16 cellular contexts compared by ENCODE assay signal in the genomic region with DNA sequence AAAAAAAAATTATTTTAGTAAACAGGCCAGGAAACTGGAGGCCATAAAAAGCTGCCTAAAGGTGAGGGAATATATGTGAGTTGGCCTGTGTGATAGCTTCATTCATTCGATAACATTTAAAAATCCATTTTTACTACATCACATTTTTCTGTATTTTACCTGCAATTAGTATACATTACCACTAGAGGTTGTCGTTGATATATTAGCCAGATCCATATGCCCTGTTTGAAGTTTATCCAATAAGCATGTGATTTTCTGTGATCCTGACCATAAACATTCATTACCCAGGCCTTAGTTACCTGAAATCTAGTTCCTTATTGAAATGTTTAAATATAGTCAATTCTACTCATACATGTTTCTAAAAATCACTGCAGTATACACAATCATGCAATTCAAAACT.
DNase-seq lines count a peak whose midpoint lies in the region; ATAC-seq and TF ChIP-seq lines count a peak whose summit lies in the region.
"Had no signal": no experiment of that assay in that cellular context is flagged by ENCODE, and none has a peak within 500 bp of the region (broad histone marks: within the 10 kb centered on the region; RNA-seq: fewer than 3 reads in every experiment).

No MANE protein-coding gene starts in this region.

- ATAC-seq in HG03354 (IDR thresholded peaks at IDR 0.05; ENCODE audit: poor library complexity, severe bottlenecking, unreplicated experiment) (no peak), GM19324 (IDR thresholded peaks at IDR 0.05; ENCODE audit: low FRiP score, unreplicated experiment) (no peak), Right ventricle myocardium inferior (no peak)
- ATAC-seq: body of pancreas, T-cell had no signal

- peaks cover 25% of the 10 kb centered on the region for H3K9me3 Mint-ChIP-seq in HFFc6
- H3K9me3 Mint-ChIP-seq: activated naive CD4-positive, alpha-beta T cell treated with anti-CD3 and anti-CD28 coated beads for 36 hours had no signal

- CTCF ChIA-PET in AG04450 (lab: Charles Lee), result interaction anchor here (0.6 to 2.2 kb wide), 7 partner anchors 8 to 1136 kb away, joined by 3 to 10 read pairs (median 4); a partner anchor contains a TSS

- H3K27me3 ChIP-seq in AG04450 (ENCODE audit: control insufficient read depth, insufficient read depth, low read length) (no peaks in the 10 kb centered on the region), SU-DHL-6 (ENCODE audit: low read length) (no peaks in the 10 kb centered on the region), kidney epithelial cell (ENCODE audit: control insufficient read depth, insufficient read depth, low read length) (no peaks in the 10 kb centered on the region)
- H3K27me3 ChIP-seq: body of pancreas had no signal

- peaks cover 41% of the 10 kb centered on the region for H3K36me3 Mint-ChIP-seq in HFFc6 (ENCODE audit: low read depth)
- H3K36me3 Mint-ChIP-seq: T-cell had no signal

- H3K79me2 ChIP-seq in SU-DHL-6 (ENCODE audit: insufficient read depth, low read length), result no peaks in the 10 kb centered on the region

- H3K4me2 ChIP-seq in SU-DHL-6 (ENCODE audit: low read depth, low read length, poor library complexity, severe bottlenecking), result no peak overlapping the region

- H3K36me3 ChIP-seq in SU-DHL-6 (ENCODE audit: low read length) (no peaks in the 10 kb centered on the region), kidney epithelial cell (ENCODE audit: control insufficient read depth, insufficient read depth, low read length) (no peaks in the 10 kb centered on the region)
- H3K36me3 ChIP-seq: prostate gland had no signal

- intact Hi-C loops in Right ventricle myocardium inferior (cut with DNase I), result no loop called here

- no peak overlapping the region for H2AFZ ChIP-seq in SU-DHL-6 (ENCODE audit: low read depth, low read length, severe bottlenecking)

- H3K27ac ChIP-seq in AG04450 (ENCODE audit: low read depth, low read length), result no peak overlapping the region
- H3K27ac ChIP-seq in SU-DHL-6 (ENCODE audit: low read depth, low read length), result no peak overlapping the region
- H3K27ac ChIP-seq: body of pancreas, prostate gland had no signal

- H4K20me1 ChIP-seq in SU-DHL-6 (ENCODE audit: low read depth, low read length), result no peaks in the 10 kb centered on the region

- H3K27ac Mint-ChIP-seq in HFFc6, result no peak overlapping the region
- H3K27ac Mint-ChIP-seq: activated B cell treated with CpG ODN at 0.5 μM for 24 hours; activated naive CD4-positive, alpha-beta T cell treated with anti-CD3 and anti-CD28 coated beads for 36 hours; T-cell had no signal

- no peak overlapping the region for H3K9ac ChIP-seq in SU-DHL-6 (ENCODE audit: low read length)

- H3K4me3 ChIP-seq in AG04450 (ENCODE audit: low read depth, low read length) (no peak overlapping the region), SU-DHL-6 (ENCODE audit: insufficient read depth, low read length, poor library complexity, severe bottlenecking) (no peak overlapping the region), kidney epithelial cell (ENCODE audit: low read depth, low read length) (no peak overlapping the region)
- H3K4me3 ChIP-seq: body of pancreas, prostate gland had no signal

- no peaks in the 10 kb centered on the region for H3F3A ChIP-seq in SU-DHL-6 (ENCODE audit: insufficient read depth)

- DNase-seq in AG04450 (ENCODE audit: low read depth, low spot score) (no peak), HFFc6 (no peak), kidney epithelial cell (ENCODE audit: low read depth) (no peak), T-helper 9 cell (no peak), Right ventricle myocardium inferior (ENCODE audit: missing footprints) (no peak)
- DNase-seq: activated B cell treated with CpG ODN at 0.5 μM for 24 hours; activated CD8-positive, alpha-beta memory T cell treated with anti-CD3 and anti-CD28 coated beads, Interleukin-2, amount 50 U/mL, for 4 hours; activated naive CD4-positive, alpha-beta T cell treated with anti-CD3 and anti-CD28 coated beads for 36 hours; body of pancreas; NCI-H510A treated with DMSO at 0.1 percent for 48 hours; stimulated activated naive CD4-positive, alpha-beta T cell treated with Interleukin-2 at 50 U/mL for 16 hours; T-cell had no signal

- TF ChIP-seq CTCF in AG04450 (IDR thresholded peaks at IDR 0.05; ENCODE audit: low read depth, low read length) (peak; percentile 28), HFFc6 (IDR thresholded peaks at IDR 0.05) (peak; percentile 68), SU-DHL-6 (IDR thresholded peaks at IDR 0.05; ENCODE audit: insufficient read depth, low read length, poor library complexity, severe bottlenecking) (peak; percentile 20), kidney epithelial cell (IDR thresholded peaks at IDR 0.05; ENCODE audit: insufficient read depth, low read length, poor library complexity, severe bottlenecking) (peak; percentile 17)

- POLR2A ChIA-PET in AG04450 (lab: Yijun Ruan, JAX), result interaction anchor here (0.5 to 1.2 kb wide), 2 partner anchors 8 to 20 kb away, joined by 3 read pairs; no protein-coding TSS in a partner anchor

- peaks cover 59% of the 10 kb centered on the region for H3K4me1 Mint-ChIP-seq in HFFc6 (ENCODE audit: low read depth)
- H3K4me1 Mint-ChIP-seq: activated B cell treated with CpG ODN at 0.5 μM for 24 hours, T-cell had no signal

- H3K4me3 Mint-ChIP-seq in HFFc6, result no peak overlapping the region
- H3K4me3 Mint-ChIP-seq: activated B cell treated with CpG ODN at 0.5 μM for 24 hours; activated naive CD4-positive, alpha-beta T cell treated with anti-CD3 and anti-CD28 coated beads for 36 hours; T-cell had no signal

- H3K9me3 ChIP-seq in AG04450 (ENCODE audit: control insufficient read depth, insufficient read depth, low read length) (peaks cover 10% of the 10 kb centered on the region), SU-DHL-6 (ENCODE audit: insufficient read depth, low read length) (no peaks in the 10 kb centered on the region)
- H3K9me3 ChIP-seq: body of pancreas, prostate gland had no signal

- H3K9me2 ChIP-seq in SU-DHL-6 (replicated peaks; ENCODE audit: insufficient read depth, low read length), result no peaks in the 10 kb centered on the region

- peaks cover 1% of the 10 kb centered on the region; the same call in 1 of the 2 replicates for H3K27me3 Mint-ChIP-seq in HFFc6 (ENCODE audit: insufficient read depth)

Comparison
In these comparisons a context has a peak if more than half of its experiments do, and no peak if none do; other contexts are left out.
1. CTCF ChIP-seq: peak in every context shown above with its lines; median percentile 68 in HFFc6; 28 in AG04450; 20 in SU-DHL-6; 17 in kidney epithelial cell.